ENCODE assay signal across 15 cellular contexts in the genomic region with DNA sequence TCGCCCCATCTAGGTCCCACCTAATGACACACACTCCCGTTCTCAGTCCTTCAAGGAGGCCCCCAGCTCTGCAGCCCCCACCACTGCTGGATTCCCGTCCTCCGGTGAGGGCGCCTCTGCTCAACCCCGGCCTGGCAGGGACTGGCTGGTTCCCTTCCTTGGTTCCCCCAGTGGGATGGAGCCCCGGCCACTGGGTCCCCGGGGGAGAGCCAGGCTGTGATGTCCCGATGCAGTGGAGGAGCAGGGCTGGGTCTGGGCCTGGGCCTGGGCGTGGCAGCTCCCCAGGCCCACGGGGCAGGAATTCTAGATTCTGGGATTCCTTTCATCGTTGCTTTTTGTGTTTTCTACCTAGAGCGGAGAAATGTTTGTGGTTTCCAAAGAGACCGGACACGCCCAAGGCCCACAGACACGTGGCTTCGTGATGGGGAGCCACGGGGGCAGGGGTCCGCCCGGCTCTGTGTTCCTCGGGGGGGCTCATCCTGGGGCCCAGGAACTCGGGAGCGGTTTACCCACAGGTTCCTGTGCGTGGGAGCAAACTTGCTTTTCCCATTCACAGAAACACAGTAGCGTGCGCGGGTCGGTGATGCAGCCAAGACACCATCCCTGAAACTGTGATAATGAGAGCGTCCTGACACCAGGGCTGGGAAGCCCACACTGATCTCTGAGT.
DNase-seq lines count a peak whose midpoint lies in the region; TF ChIP-seq lines count a peak whose summit lies in the region.
"Had no signal": no experiment of that assay in that cellular context is flagged by ENCODE, and none has a peak within 500 bp of the region (broad histone marks: within the 10 kb centered on the region; RNA-seq: fewer than 3 reads in every experiment).

No MANE protein-coding gene starts in this region.

- TF ChIP-seq POLR2A in testis (IDR thresholded peaks at IDR 0.05): no peak
- no peak for TF ChIP-seq POLR2A in prostate gland (IDR thresholded peaks at IDR 0.05)

- intact Hi-C loops in testis (cut with DNase I; ENCODE audit: low total_unique reads): no loop called here
- intact Hi-C loops in prostate gland (cut with DNase I): no loop called here

- peak; percentile 53 for DNase-seq in activated effector memory CD4-positive, alpha-beta T cell treated with anti-CD3 and anti-CD28 coated beads, Interleukin-2, amount 50 U/mL, for 16 hours
- no peak for DNase-seq in activated effector memory CD4-positive, alpha-beta T cell treated with Interleukin-2 at 50 U/mL for 16 hours
- peak; percentile 7 for DNase-seq in GM03348 (ENCODE audit: low spot score)
- peak; percentile 88 for DNase-seq in mesenteric fat pad (ENCODE audit: low spot score)
- DNase-seq in testis: peak; percentile 8
- DNase-seq in NCI-H1436 treated with DMSO at 0.1 percent for 48 hours (lab: John Stamatoyannopoulos, UW): no peak
- DNase-seq in prostate gland (ENCODE audit: low spot score): no peak
- DNase-seq: HFFc6, KBM-7, NCI-H1105, NCI-H1694, NCI-H510A, NCI-H774, Right ventricle myocardium superior had no signal

- H3K27ac ChIP-seq in testis (no peak overlapping the region), prostate gland (no peak overlapping the region)
- H3K27ac ChIP-seq: C4-2B had no signal

- H3K4me1 ChIP-seq in testis (no peaks in the 10 kb centered on the region), prostate gland (replicated peaks) (no peaks in the 10 kb centered on the region)

- no peaks in the 10 kb centered on the region for H3K36me3 ChIP-seq in testis (ENCODE audit: low read depth, missing control alignments)
- no peaks in the 10 kb centered on the region for H3K36me3 ChIP-seq in prostate gland

- no peak for TF ChIP-seq CTCF in testis (IDR thresholded peaks at IDR 0.05)
- no peak for TF ChIP-seq CTCF in prostate gland (IDR thresholded peaks at IDR 0.05)

- no peaks in the 10 kb centered on the region for H3K27me3 ChIP-seq in testis
- H3K27me3 ChIP-seq in prostate gland (replicated peaks; ENCODE audit: insufficient read depth): no peaks in the 10 kb centered on the region

- H3K9me3 ChIP-seq in testis (no peaks in the 10 kb centered on the region), prostate gland (no peaks in the 10 kb centered on the region)

- H3K4me3 ChIP-seq in testis (no peak overlapping the region), prostate gland (no peak overlapping the region)

- 81 to 83% methylated on average over 18 to 29 of the region's 29 CpGs for WGBS in testis, 2 donors
- WGBS in prostate gland: 77% methylated on average over 29 of the region's 29 CpGs

Comparison
In these comparisons a context has a peak if more than half of its experiments do, and no peak if none do; other contexts are left out.
1. DNase-seq: peak in activated effector memory CD4-positive, alpha-beta T cell treated with anti-CD3 and anti-CD28 coated beads, Interleukin-2, amount 50 U/mL, for 16 hours (single experiment), GM03348 (single experiment), mesenteric fat pad (single experiment) and testis (single experiment); none in activated effector memory CD4-positive, alpha-beta T cell treated with Interleukin-2 at 50 U/mL for 16 hours (single experiment), NCI-H1436 treated with DMSO at 0.1 percent for 48 hours (single experiment) and prostate gland (single experiment).